9 cellular contexts compared by ENCODE assay signal in the genomic region with DNA sequence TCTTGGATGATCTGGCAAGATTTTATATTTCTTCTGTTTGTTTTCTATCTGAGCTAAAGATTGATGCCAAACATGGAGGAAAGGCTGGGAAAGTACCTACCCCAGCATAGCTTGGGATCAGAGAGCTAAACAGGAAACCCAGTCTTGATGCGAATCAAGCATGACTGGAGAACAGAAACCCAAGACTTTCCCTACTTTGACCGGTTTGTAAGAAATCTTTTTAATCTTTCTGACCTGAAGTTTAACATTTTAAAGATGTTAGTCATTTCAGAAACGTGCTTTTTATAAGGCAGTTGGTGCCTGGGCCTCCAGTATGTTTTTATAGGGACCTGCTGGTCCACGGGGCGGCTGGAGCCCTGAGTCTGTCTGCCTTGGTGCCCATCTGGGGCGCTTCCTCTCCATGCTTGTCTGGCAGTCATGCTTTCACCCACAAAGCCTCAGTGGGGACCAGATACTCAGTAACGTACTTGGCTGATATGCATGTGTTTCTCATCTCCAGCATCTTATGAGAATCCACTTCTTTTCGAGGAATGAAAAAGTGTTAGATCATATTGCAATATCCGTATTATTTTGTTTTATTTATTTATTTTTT.
DNase-seq lines count a peak whose midpoint lies in the region; ATAC-seq and TF ChIP-seq lines count a peak whose summit lies in the region.
"Had no signal": no experiment of that assay in that cellular context is flagged by ENCODE, and none has a peak within 500 bp of the region (broad histone marks: within the 10 kb centered on the region; RNA-seq: fewer than 3 reads in every experiment).

No MANE protein-coding gene starts in this region.

- CTCF ChIA-PET in HEK293T (lab: Yijun Ruan, JAX), result no interaction called here

- 59 to 66% methylated on average over 9 of the region's 9 CpGs for WGBS in esophagus squamous epithelium, 2 donors
- WGBS in right lobe of liver (ENCODE audit: insufficient coverage, low coverage, low lambda C conversion rate, missing lambda C conversion rate), result 90% methylated on average over 9 of the region's 9 CpGs

- H3K4me3 ChIP-seq in esophagus squamous epithelium (no peak overlapping the region), right lobe of liver (no peak overlapping the region)

- H3K36me3 ChIP-seq in esophagus squamous epithelium, result no peaks in the 10 kb centered on the region
- no peaks in the 10 kb centered on the region for H3K36me3 ChIP-seq in right lobe of liver

- TF ChIP-seq CTCF in GM13976 (IDR thresholded peaks at IDR 0.05; ENCODE audit: borderline replicate concordance, control extremely low read depth, extremely low read depth, insufficient read depth, missing control alignments), result no peak
- TF ChIP-seq CTCF in esophagus squamous epithelium (IDR thresholded peaks at IDR 0.05), result no peak
- no peak for TF ChIP-seq CTCF in right lobe of liver (IDR thresholded peaks at IDR 0.05)

- POLR2A ChIA-PET in HEK293T (lab: Yijun Ruan, JAX), result no interaction called here

- in situ Hi-C loops in GM13976 (cut with MboI; ENCODE audit: low sequenced_read_pairs, unreplicated experiment), result no loop called here

- ATAC-seq in GM19438 (IDR thresholded peaks at IDR 0.05; ENCODE audit: low read depth, unreplicated experiment) (peak; percentile 81), HG03097 (IDR thresholded peaks at IDR 0.05; ENCODE audit: low FRiP score, unreplicated experiment) (peak; percentile 72), right lobe of liver (no peak)

- intact Hi-C loops in esophagus squamous epithelium (cut with DNase I), result no loop called here
- intact Hi-C loops in right lobe of liver (cut with DNase I), result no loop called here

- H3K4me1 ChIP-seq in esophagus squamous epithelium (no peaks in the 10 kb centered on the region), right lobe of liver (no peaks in the 10 kb centered on the region)

- TF ChIP-seq POLR2A in esophagus squamous epithelium (IDR thresholded peaks at IDR 0.05) (no peak), right lobe of liver (IDR thresholded peaks at IDR 0.05) (no peak)

- H3K27ac ChIP-seq in esophagus squamous epithelium (no peak overlapping the region), right lobe of liver (no peak overlapping the region)

- H3K27me3 ChIP-seq in esophagus squamous epithelium, result no peaks in the 10 kb centered on the region
- H3K27me3 ChIP-seq in right lobe of liver, result no peaks in the 10 kb centered on the region

- DNase-seq in GM13976 (ENCODE audit: low spot score), result peak; percentile 23
- DNase-seq in amniotic epithelial cell (ENCODE audit: low read depth), result peak; percentile 26
- no peak for DNase-seq in esophagus squamous epithelium (lab: John Stamatoyannopoulos, UW)
- no peak for DNase-seq in SW 1271 (lab: John Stamatoyannopoulos, UW)
- no peak for DNase-seq in HEK293T (ENCODE audit: extremely low spot score)
- no peak for DNase-seq in right lobe of liver
- DNase-seq: Kasumi-1 had no signal

- H3K9me3 ChIP-seq in esophagus squamous epithelium, result no peaks in the 10 kb centered on the region
- no peaks in the 10 kb centered on the region for H3K9me3 ChIP-seq in right lobe of liver

TF ChIP-seq in HEK293T, 16 proteins besides CTCF, POLR2A, EP300 and RAD21:
- no peak for TF ChIP-seq ARNT (IDR thresholded peaks at IDR 0.05)
- TF ChIP-seq FOXM1 (IDR thresholded peaks at IDR 0.05; ENCODE audit: borderline replicate concordance), result no peak
- no peak for TF ChIP-seq SP1 (IDR thresholded peaks at IDR 0.05)
- no peak for TF ChIP-seq PKNOX1 (IDR thresholded peaks at IDR 0.05)
- no peak for TF ChIP-seq SUZ12 (IDR thresholded peaks at IDR 0.05)
- no peak for TF ChIP-seq NFRKB (IDR thresholded peaks at IDR 0.05)
- TF ChIP-seq ELF4 (IDR thresholded peaks at IDR 0.05), result no peak
- TF ChIP-seq TARDBP (IDR thresholded peaks at IDR 0.05), result no peak
- no peak for TF ChIP-seq ZNF384 (IDR thresholded peaks at IDR 0.05)
- TF ChIP-seq HDGF (IDR thresholded peaks at IDR 0.05; ENCODE audit: borderline replicate concordance), result no peak
- TF ChIP-seq CTBP1 (IDR thresholded peaks at IDR 0.05; ENCODE audit: borderline replicate concordance), result no peak
- TF ChIP-seq BHLHE40 (IDR thresholded peaks at IDR 0.05; ENCODE audit: borderline replicate concordance), result no peak
- TF ChIP-seq FOXK2 (IDR thresholded peaks at IDR 0.05), result no peak
- TF ChIP-seq LEF1 (IDR thresholded peaks at IDR 0.05; ENCODE audit: borderline replicate concordance), result no peak
- TF ChIP-seq FOXA1 (IDR thresholded peaks at IDR 0.05), result no peak
- no peak for TF ChIP-seq L3MBTL2 (conservative IDR thresholded peaks at IDR 0.05)
TF ChIP-seq in HEK293T: peak in this region for 0.

Comparison
In these comparisons a context has a peak if more than half of its experiments do, and no peak if none do; other contexts are left out.
1. DNase-seq: peak in GM13976 (single experiment) and amniotic epithelial cell (single experiment); none in esophagus squamous epithelium (single experiment), SW 1271 (0 of 2), HEK293T (single experiment) and right lobe of liver (0 of 3).
2. ATAC-seq: peak in GM19438 (single experiment) and HG03097 (single experiment); none in right lobe of liver (0 of 4).